10 cellular contexts compared by ENCODE assay signal in genomic region chr13:110306340-110306959, GRCh38. TPM values are rescaled to one million over a fixed set of nuclear protein-coding genes. Genes with fewer than 3 reads are reported as not detected.
DNase-seq lines count a peak whose midpoint lies in the region; ATAC-seq and TF ChIP-seq lines count a peak whose summit lies in the region.
"Had no signal": no experiment of that assay in that cellular context is flagged by ENCODE, and none has a peak within 500 bp of the region (broad histone marks: within the 10 kb centered on the region; RNA-seq: fewer than 3 reads in every experiment).

No MANE protein-coding gene starts in this region.

- CTCF ChIA-PET in AG04449 (lab: Yijun Ruan, JAX), result interaction anchor here (0.7 to 2.8 kb wide), 9 partner anchors 13 to 106 kb away, joined by 3 to 11 read pairs (median 5); no protein-coding TSS in a partner anchor

- no peak overlapping the region for H3K27ac Mint-ChIP-seq in neural crest cell (ENCODE audit: unreplicated experiment)
- H3K27ac Mint-ChIP-seq: CD8-positive, alpha-beta memory T cell had no signal

- H3K27me3 Mint-ChIP-seq in neural crest cell (ENCODE audit: low read depth), result peaks cover 4% of the 10 kb centered on the region

- TF ChIP-seq CTCF in AG04449 (IDR thresholded peaks at IDR 0.05; ENCODE audit: insufficient read depth, low read length, missing control alignments), result peak; percentile 5
- TF ChIP-seq CTCF in foreskin keratinocyte (conservative IDR thresholded peaks at IDR 0.05), result no peak
- no peak for TF ChIP-seq CTCF in neural crest cell (conservative IDR thresholded peaks at IDR 0.05)
- no peak for TF ChIP-seq CTCF in GM10266 (IDR thresholded peaks at IDR 0.05; ENCODE audit: control insufficient read depth, insufficient read depth, low read depth, missing control alignments)

- peaks cover 34% of the 10 kb centered on the region for H3K4me1 Mint-ChIP-seq in neural crest cell

- no peaks in the 10 kb centered on the region for H3K27me3 ChIP-seq in foreskin keratinocyte

- peak overlapping the region; percentile 68 for H3K27ac ChIP-seq in foreskin keratinocyte
- H3K27ac ChIP-seq: VCaP had no signal

- peak overlapping the region; percentile 84 for H3K4me3 Mint-ChIP-seq in neural crest cell
- H3K4me3 Mint-ChIP-seq: CD8-positive, alpha-beta memory T cell had no signal

- H3K9me3 Mint-ChIP-seq in neural crest cell, result no peaks in the 10 kb centered on the region

- no peaks in the 10 kb centered on the region for H3K36me3 Mint-ChIP-seq in neural crest cell (ENCODE audit: low read depth)
- H3K36me3 Mint-ChIP-seq: CD8-positive, alpha-beta memory T cell had no signal

- peak overlapping the region; percentile 78 for H3K4me3 ChIP-seq in AG04449 (ENCODE audit: low read depth, low read length)

- DNase-seq in AG04449 (ENCODE audit: low read depth, low spot score) (no peak), SK-N-DZ (ENCODE audit: low spot score) (peak; percentile 49), foreskin keratinocyte (peak in 1 of 2 donors; percentile 26), neural crest cell (ENCODE audit: low read depth, low spot score) (peak; percentile 18), GM10266 (ENCODE audit: extremely low spot score) (no peak), H4 (ENCODE audit: low spot score) (no peak)
- DNase-seq in stimulated activated naive CD4-positive, alpha-beta T cell (lab: John Stamatoyannopoulos, UW), result no peak
- DNase-seq: CD8-positive, alpha-beta memory T cell had no signal

- peaks cover 5% of the 10 kb centered on the region for H3K4me1 ChIP-seq in foreskin keratinocyte

- ATAC-seq in foreskin keratinocyte, result peak; percentile 6
- no peak for ATAC-seq in GM21423 (IDR thresholded peaks at IDR 0.05; ENCODE audit: unreplicated experiment)

- POLR2A ChIA-PET in AG04449 (lab: Yijun Ruan, JAX), result interaction anchor here (0.8 to 3.0 kb wide), 13 partner anchors 9 to 149 kb away, joined by 3 to 12 read pairs (median 6); no protein-coding TSS in a partner anchor

RNA-seq across cellular contexts. Expression of gene COL4A1, which starts 0.5 kb away (rescaled TPM):
- 47.5 and 48.2 TPM in 2 replicates for polyA plus RNA-seq in SK-N-DZ (2014; cell fraction: cytosol; rRNA removed)
- polyA plus RNA-seq in SK-N-DZ (2014; cell fraction: nucleus; rRNA removed), result 44.8 and 49.1 TPM in 2 replicates
- total RNA-seq in foreskin keratinocyte, result 46.0 and 80.9 TPM in 2 replicates
- polyA plus RNA-seq in foreskin keratinocyte, result 23.6 and 36.1 TPM in 2 replicates
- total RNA-seq in neural crest cell, result 65.5 and 67.9 TPM in 2 replicates
- total RNA-seq in H4 (2014; rRNA removed; shearing (Covaris generic)), result 56.1 and 66.5 TPM in 2 replicates
- total RNA-seq: CD8-positive, alpha-beta memory T cell had no signal
- polyA plus RNA-seq: CD8-positive, alpha-beta memory T cell had no signal

RNA-seq across cellular contexts. Expression of gene COL4A2, which starts 0.6 kb away (rescaled TPM):
- polyA plus RNA-seq in SK-N-DZ (2014; cell fraction: cytosol; rRNA removed), result 65.4 and 81.9 TPM in 2 replicates
- 108 and 116 TPM in 2 replicates for polyA plus RNA-seq in SK-N-DZ (2014; cell fraction: nucleus; rRNA removed)
- total RNA-seq in foreskin keratinocyte (126 and 178 TPM in 2 replicates), neural crest cell (159 and 164 TPM in 2 replicates)
- polyA plus RNA-seq in foreskin keratinocyte, result 93.6 and 135 TPM in 2 replicates
- 20.4 and 33.3 TPM in 2 replicates for total RNA-seq in H4 (2014; rRNA removed; shearing (Covaris generic))
- total RNA-seq: CD8-positive, alpha-beta memory T cell had no signal
- polyA plus RNA-seq: CD8-positive, alpha-beta memory T cell had no signal

Comparison
In these comparisons a context has a peak if more than half of its experiments do, and no peak if none do; other contexts are left out.
1. DNase-seq: peak in SK-N-DZ (single experiment) and neural crest cell (single experiment); none in AG04449 (single experiment), stimulated activated naive CD4-positive, alpha-beta T cell (0 of 6), GM10266 (single experiment) and H4 (single experiment).